Comparison of ENCODE assay signal across 8 cellular contexts in the genomic region with DNA sequence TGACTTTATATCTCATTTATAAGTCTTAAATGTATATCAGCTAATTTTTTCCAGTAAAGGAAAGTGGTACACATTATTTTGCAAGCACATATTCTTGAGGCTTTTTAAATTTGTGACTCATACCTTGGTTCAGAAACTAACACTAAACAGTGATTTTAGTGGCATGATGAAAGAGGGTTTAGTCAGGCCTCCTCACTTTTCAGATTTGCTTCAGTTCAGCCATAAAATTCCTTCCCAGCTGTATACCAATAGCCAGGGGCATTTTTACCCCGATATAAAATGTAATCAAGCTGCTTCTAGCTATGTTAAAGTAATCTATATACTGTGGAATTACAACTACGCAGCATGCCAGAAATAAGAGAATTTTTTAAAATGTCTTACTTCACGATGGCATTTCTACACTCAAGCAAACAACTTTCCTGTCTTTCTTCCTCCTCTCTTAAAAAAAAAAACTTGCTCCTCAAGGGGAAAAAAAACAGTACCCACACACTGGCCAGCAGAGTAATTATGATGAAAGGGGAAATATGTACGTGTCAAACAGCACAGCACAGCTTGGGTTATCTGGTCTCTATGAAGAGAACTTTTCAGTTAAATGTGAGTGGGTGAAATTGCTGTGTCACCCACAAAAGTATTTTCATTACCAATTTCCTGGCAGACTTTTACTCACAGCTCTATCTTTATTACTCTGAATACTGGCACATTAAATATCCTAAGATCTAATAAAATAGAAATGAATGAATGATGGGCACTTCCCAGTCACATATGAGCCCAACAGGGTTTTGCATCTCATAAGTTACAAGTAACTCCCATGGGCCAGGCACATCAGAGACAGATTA.
DNase-seq lines count a peak whose midpoint lies in the region; ATAC-seq and TF ChIP-seq lines count a peak whose summit lies in the region.

No MANE protein-coding gene starts in this region.

- peak overlapping the region; percentile 40 for H3K4me2 ChIP-seq in OCI-LY3 (ENCODE audit: low read length)

- H3K4me1 ChIP-seq in OCI-LY3 (ENCODE audit: low read length) (peaks cover 32% of the 10 kb centered on the region), right cardiac atrium (ENCODE audit: control insufficient read depth, insufficient read depth, low read length) (no peaks in the 10 kb centered on the region)

- no peaks in the 10 kb centered on the region for H4K20me1 ChIP-seq in OCI-LY3 (ENCODE audit: insufficient read depth, low read length)

- intact Hi-C loops in right cardiac atrium (cut with DNase I), result no loop called here

- DNase-seq in GM03348 (ENCODE audit: low spot score) (peak; percentile 54), H4 (ENCODE audit: low spot score) (peak; percentile 65), right cardiac atrium (no peak), D341Med (ENCODE audit: low spot score) (no peak), HuH-7.5 (ENCODE audit: low spot score) (no peak)
- DNase-seq in activated CD4-positive, CD25-positive, alpha-beta regulatory T cell (lab: John Stamatoyannopoulos, UW), result no peak

- H3K4me3 ChIP-seq in OCI-LY3 (ENCODE audit: low read length), result no peak overlapping the region
- no peak overlapping the region for H3K4me3 ChIP-seq in right cardiac atrium (ENCODE audit: low read length)

- H3K79me2 ChIP-seq in OCI-LY3 (ENCODE audit: low read length), result no peaks in the 10 kb centered on the region

- no peaks in the 10 kb centered on the region for H3K36me3 ChIP-seq in OCI-LY3 (replicated peaks; ENCODE audit: low read depth, low read length)

- H3K27ac ChIP-seq in OCI-LY3 (ENCODE audit: low read length) (peak overlapping the region; percentile 59), right cardiac atrium (ENCODE audit: low read length) (no peak overlapping the region)

- TF ChIP-seq CTCF in OCI-LY3 (IDR thresholded peaks at IDR 0.05; ENCODE audit: low read depth, low read length), result no peak

- ATAC-seq in right cardiac atrium (peak; percentile 56 to 57), HG03025 (IDR thresholded peaks at IDR 0.05; ENCODE audit: low FRiP score, unreplicated experiment) (no peak)

- 62% methylated on average over 4 of the region's 4 CpGs for WGBS in right cardiac atrium

- H3K9me3 ChIP-seq in OCI-LY3 (ENCODE audit: insufficient read depth, low read length) (no peaks in the 10 kb centered on the region), right cardiac atrium (ENCODE audit: control insufficient read depth, low read length) (no peaks in the 10 kb centered on the region)

- H3K9ac ChIP-seq in OCI-LY3 (ENCODE audit: low read length), result peak overlapping the region; percentile 8; the same call in 1 of the 2 replicates

- peak overlapping the region; percentile 50 for H2AFZ ChIP-seq in OCI-LY3 (ENCODE audit: low read depth, low read length)

- H3K27me3 ChIP-seq in OCI-LY3 (ENCODE audit: low read depth, low read length) (no peaks in the 10 kb centered on the region), right cardiac atrium (ENCODE audit: control insufficient read depth, insufficient read depth) (no peaks in the 10 kb centered on the region)

Comparison
In these comparisons a context has a peak if more than half of its experiments do, and no peak if none do; other contexts are left out.
1. DNase-seq: peak in GM03348 (single experiment) and H4 (single experiment); none in right cardiac atrium (0 of 3), D341Med (single experiment), activated CD4-positive, CD25-positive, alpha-beta regulatory T cell (0 of 4) and HuH-7.5 (single experiment).